ENCODE assay signal across 27 cellular contexts in genomic region chr22:44424867-44425351, GRCh38.
DNase-seq lines count a peak whose midpoint lies in the region; ATAC-seq, FAIRE-seq and TF ChIP-seq lines count a peak whose summit lies in the region.
"Had no signal": no experiment of that assay in that cellular context is flagged by ENCODE, and none has a peak within 500 bp of the region (broad histone marks: within the 10 kb centered on the region; RNA-seq: fewer than 3 reads in every experiment).

No MANE protein-coding gene starts in this region.

- H4K5ac ChIP-seq in IMR-90 (ENCODE audit: low read depth, low read length) = no peak overlapping the region

- FAIRE-seq in GM19239 (lab: Jason Lieb, UNC) = no peak
- FAIRE-seq: bronchial epithelial cell, endometrium, keratinocyte had no signal

- H3K79me2 ChIP-seq in hepatocyte = no peaks in the 10 kb centered on the region
- H3K79me2 ChIP-seq in trophoblast cell (ENCODE audit: control insufficient read depth, insufficient read depth, low read length, poor library complexity) = no peaks in the 10 kb centered on the region

- H3K9ac ChIP-seq in IMR-90 (ENCODE audit: low read depth, low read length) = no peak overlapping the region
- H3K9ac ChIP-seq in trophoblast cell (ENCODE audit: low read length) = no peak overlapping the region

- TF ChIP-seq CTCF in IMR-90 (conservative IDR thresholded peaks at IDR 0.05; ENCODE audit: low read depth, low read length) (no peak), hepatocyte (IDR thresholded peaks at IDR 0.05; ENCODE audit: poor library complexity) (no peak)

- POLR2A ChIA-PET in IMR-90 (lab: Charles Lee; ENCODE audit: unreplicated experiment) = no interaction called here

- H3K14ac ChIP-seq in IMR-90 (replicated peaks; ENCODE audit: low read depth, low read length) (no peak overlapping the region), trophoblast cell (ENCODE audit: low read length) (no peak overlapping the region)

- H3K9me1 ChIP-seq in IMR-90 (ENCODE audit: insufficient read depth, low read length) = no peaks in the 10 kb centered on the region

- no peak for ATAC-seq in IMR-90 (ENCODE audit: low read depth)
- ATAC-seq: gastroesophageal sphincter had no signal

- BruUV-seq in IMR-90 (replicated peaks; lab: Mats Ljungman, UMichigan) = no TSS peak

- no peak overlapping the region for H3K56ac ChIP-seq in IMR-90 (ENCODE audit: extremely low read depth, insufficient read depth, low read length)

- H2BK5ac ChIP-seq in IMR-90 (ENCODE audit: low read depth, low read length, poor library complexity, severe bottlenecking) = no peak overlapping the region
- no peak overlapping the region for H2BK5ac ChIP-seq in trophoblast cell (ENCODE audit: low read depth, low read length, poor library complexity)

- H2AFZ ChIP-seq in IMR-90 (replicated peaks; ENCODE audit: low read length, poor library complexity) (peak overlapping the region; percentile 39), hepatocyte (no peak overlapping the region), trophoblast cell (ENCODE audit: insufficient read depth, low read length, poor library complexity) (no peak overlapping the region)

- H3K9me3 ChIP-seq in IMR-90 (ENCODE audit: control insufficient read depth, insufficient read depth, low read length) (peaks cover 2% of the 10 kb centered on the region; the same call in 1 of the 2 replicates), hepatocyte (ENCODE audit: low read depth) (no peaks in the 10 kb centered on the region), trophoblast cell (ENCODE audit: insufficient read depth, low read depth, low read length) (no peaks in the 10 kb centered on the region)

- H4K8ac ChIP-seq in IMR-90 (ENCODE audit: low read depth in 2 of 2, low read length in 2 of 2) (no peak overlapping the region), trophoblast cell (ENCODE audit: low read depth, low read length) (no peak overlapping the region)

- H2BK20ac ChIP-seq in IMR-90 (ENCODE audit: low read depth, low read length) = no peak overlapping the region

- H2AK5ac ChIP-seq in IMR-90 (ENCODE audit: low read depth, low read length) = no peak overlapping the region
- no peak overlapping the region for H2AK5ac ChIP-seq in trophoblast cell (ENCODE audit: low read length)

- H2BK120ac ChIP-seq in IMR-90 (ENCODE audit: low read depth, low read length) (no peak overlapping the region; the same call in 1 of the 2 replicates), trophoblast cell (ENCODE audit: insufficient read depth, low read length, poor library complexity) (no peak overlapping the region)

- H4K20me1 ChIP-seq in IMR-90 (ENCODE audit: insufficient read depth, low read length) (no peaks in the 10 kb centered on the region), hepatocyte (ENCODE audit: insufficient read depth, poor library complexity, severe bottlenecking) (no peaks in the 10 kb centered on the region)

- no peak overlapping the region for H3K18ac ChIP-seq in IMR-90 (ENCODE audit: low read depth, low read length)
- H3K18ac ChIP-seq in trophoblast cell (ENCODE audit: low read length) = no peak overlapping the region

- no peak overlapping the region for H2BK15ac ChIP-seq in IMR-90 (ENCODE audit: low read depth, low read length)

- H4K12ac ChIP-seq in trophoblast cell (ENCODE audit: low read depth, low read length) = no peak overlapping the region

- in situ Hi-C loops in IMR-90 (cut with MboI; ENCODE audit: low sequenced_read_pairs) = no loop called here

- H3K27ac ChIP-seq in IMR-90 (ENCODE audit: insufficient read depth, low read length) (no peak overlapping the region; the same call in 1 of the 2 replicates), hepatocyte (peak overlapping the region; percentile 25), trophoblast cell (ENCODE audit: low read depth, low read length) (no peak overlapping the region)
- H3K27ac ChIP-seq: C4-2B, gastroesophageal sphincter, HL-60, thoracic aorta, VCaP had no signal

- H2AK9ac ChIP-seq in IMR-90 (replicated peaks; ENCODE audit: low read depth, low read length, poor library complexity) = no peak overlapping the region

- dilution Hi-C loops in IMR-90 (cut with HindIII; ENCODE audit: low sequenced_read_pairs, unreplicated experiment) = no loop called here

- no peak for TF ChIP-seq RAD21 in IMR-90 (IDR thresholded peaks at IDR 0.05; ENCODE audit: low read length)

- H3K36me3 ChIP-seq in IMR-90 (ENCODE audit: control insufficient read depth, insufficient read depth, low read length) (no peaks in the 10 kb centered on the region), hepatocyte (replicated peaks; ENCODE audit: insufficient read depth, low read depth) (no peaks in the 10 kb centered on the region), trophoblast cell (ENCODE audit: control insufficient read depth in 1 of 2, insufficient read depth in 2 of 2, low read length in 2 of 2) (no peaks in the 10 kb centered on the region)
- H3K36me3 ChIP-seq: gastroesophageal sphincter, thoracic aorta had no signal

- H2BK12ac ChIP-seq in trophoblast cell (ENCODE audit: low read length) = no peak overlapping the region

- CTCF ChIA-PET in IMR-90 (lab: Yijun Ruan, JAX) = no interaction called here

- H3K79me1 ChIP-seq in IMR-90 (ENCODE audit: low read depth in 1 of 2, low read length in 2 of 2) = no peaks in the 10 kb centered on the region
- H3K79me1 ChIP-seq in trophoblast cell (ENCODE audit: low read length) = no peaks in the 10 kb centered on the region

- no peak overlapping the region for H3K23ac ChIP-seq in IMR-90 (ENCODE audit: low read depth, low read length)
- no peak overlapping the region for H3K23ac ChIP-seq in trophoblast cell (ENCODE audit: low read length)

- H3K4me3 ChIP-seq in IMR-90 (ENCODE audit: insufficient read depth, low read depth, low read length) (no peak overlapping the region), hepatocyte (no peak overlapping the region), trophoblast cell (ENCODE audit: low read depth, low read length) (no peak overlapping the region)
- H3K4me3 ChIP-seq: gastroesophageal sphincter, lung, thoracic aorta had no signal

- no peak overlapping the region for H4K91ac ChIP-seq in IMR-90 (ENCODE audit: insufficient read depth, low read depth, low read length)
- H4K91ac ChIP-seq in trophoblast cell (ENCODE audit: low read depth, low read length) = no peak overlapping the region

- H3K4ac ChIP-seq in IMR-90 (ENCODE audit: low read depth, low read length) (no peak overlapping the region), trophoblast cell (ENCODE audit: low read depth, low read length) (no peak overlapping the region)

- no peaks in the 10 kb centered on the region for H3K9me2 ChIP-seq in hepatocyte (replicated peaks; ENCODE audit: insufficient read depth)

- DNase-seq in IMR-90 (no peak), NCI-H69 (lab: John Stamatoyannopoulos, UW) (peak; percentile 42), hepatocyte (ENCODE audit: low spot score) (no peak), trophoblast cell (peak; percentile 65 to 77), NCI-H446 (lab: John Stamatoyannopoulos, UW) (no peak), activated gamma-delta T cell treated with Interleukin-2 at 50 U/mL for 16 hours (no peak), ureter (ENCODE audit: low spot score) (no peak), GM19239 (ENCODE audit: insufficient read length, low spot score) (no peak)
- DNase-seq: activated CD4-positive, alpha-beta T cell treated with anti-CD3 and anti-CD28 coated beads for 48 hours; activated naive CD4-positive, alpha-beta T cell treated with anti-CD3 and anti-CD28 coated beads, Interleukin-2, amount 10 ng/mL, durations not matched to agents 7 days and 5 days; activated T-cell treated with anti-CD3 and anti-CD28 coated beads, Interleukin-2, amount 50 U/mL, for 48 hours; amygdala; NCI-H1048; NCI-H2029 treated with DMSO at 0.1 percent for 48 hours; NCI-H524; nucleus accumbens; stimulated activated CD4-positive, alpha-beta T cell treated with anti-CD3 and anti-CD28 coated beads, Interleukin-12 subunit alpha, Interleukin-12 subunit beta, amount 100 ng/mL, for 4 hours; stimulated activated naive CD4-positive, alpha-beta T cell treated with Interleukin-2 at 50 U/mL for 16 hours had no signal

- peaks cover 7% of the 10 kb centered on the region; the same call in 1 of the 2 replicates for H3K4me1 ChIP-seq in IMR-90 (ENCODE audit: control insufficient read depth, insufficient read depth, low read length)
- H3K4me1 ChIP-seq in hepatocyte (ENCODE audit: insufficient read depth) = peaks cover 18% of the 10 kb centered on the region
- H3K4me1 ChIP-seq in trophoblast cell (ENCODE audit: control insufficient read depth in 1 of 2, insufficient read depth in 2 of 2, low read length in 2 of 2) = peaks cover 0 to 4% of the 10 kb centered on the region in 2 experiments

- no peak overlapping the region for H3K4me2 ChIP-seq in IMR-90 (ENCODE audit: low read depth, low read length)
- no peak overlapping the region for H3K4me2 ChIP-seq in hepatocyte
- H3K4me2 ChIP-seq in trophoblast cell (ENCODE audit: low read length) = no peak overlapping the region

- intact Hi-C loops in IMR-90 (cut with micrococcal nuclease) = no loop called here

- 60% methylated on average over 2 of the region's 13 CpGs; no CpG with 5 or more reads in 1 of the 2 experiments for WGBS in IMR-90 (ENCODE audit: extremely low coverage in 2 of 2, insufficient read length in 1 of 2), 2 experiments
- 82% methylated on average over 13 of the region's 13 CpGs for WGBS in hepatocyte (ENCODE audit: low lambda C conversion rate, missing lambda C conversion rate)
- WGBS in trophoblast cell (ENCODE audit: extremely low coverage, insufficient coverage, insufficient read length) = no CpG with 5 or more reads among the region's 13 CpGs

- TF ChIP-seq POLR2A in IMR-90 (IDR thresholded peaks at IDR 0.05; ENCODE audit: low read depth, low read length) = no peak

- H3K27me3 ChIP-seq in IMR-90 (ENCODE audit: control insufficient read depth, insufficient read depth, low read length) = peaks cover 8% of the 10 kb centered on the region
- H3K27me3 ChIP-seq in hepatocyte = no peaks in the 10 kb centered on the region
- H3K27me3 ChIP-seq in trophoblast cell (ENCODE audit: insufficient read depth, low read length) = no peaks in the 10 kb centered on the region
- H3K27me3 ChIP-seq: gastroesophageal sphincter had no signal

TF ChIP-seq in IMR-90, 13 proteins besides CTCF, POLR2A, EP300 and RAD21 (continues in another document):
- TF ChIP-seq MXI1 (IDR thresholded peaks at IDR 0.05; ENCODE audit: borderline replicate concordance, low read depth, low read length) (no peak), RFX5 (IDR thresholded peaks at IDR 0.05; ENCODE audit: low read depth, low read length) (no peak), CHD1 (IDR thresholded peaks at IDR 0.05; ENCODE audit: low read depth, low read length) (no peak), BHLHE40 (IDR thresholded peaks at IDR 0.05; ENCODE audit: low read depth, low read length) (no peak), SMC3 (IDR thresholded peaks at IDR 0.05; ENCODE audit: low read depth, low read length) (no peak)

Comparison
In these comparisons a context has a peak if more than half of its experiments do, and no peak if none do; other contexts are left out.
1. DNase-seq: peak in NCI-H69 (single experiment) and trophoblast cell (2 of 2); none in IMR-90 (single experiment), hepatocyte (single experiment), NCI-H446 (0 of 2), activated gamma-delta T cell treated with Interleukin-2 at 50 U/mL for 16 hours (single experiment), ureter (single experiment) and GM19239 (single experiment).